1 cellular context compared by ENCODE assay signal in the genomic region with DNA sequence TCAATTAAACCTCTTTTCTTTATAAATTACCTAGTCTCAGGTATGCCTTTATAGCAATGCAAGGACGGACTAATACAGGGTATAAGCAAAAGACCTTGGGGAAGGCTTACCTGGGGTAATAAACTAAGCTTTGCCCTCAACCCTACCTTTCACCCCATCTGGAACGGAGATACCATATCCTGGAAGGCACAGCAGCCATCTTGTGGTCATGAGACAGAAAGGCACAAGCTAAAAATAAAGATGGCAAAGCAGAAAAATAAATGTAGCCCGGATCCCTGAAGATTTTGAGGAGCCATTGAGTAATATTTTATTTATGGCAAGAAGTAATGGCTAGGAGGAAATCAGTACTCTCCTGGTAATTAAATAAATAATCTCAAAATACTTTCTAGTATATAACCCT.
TF ChIP-seq lines count a peak whose summit lies in the region.

No MANE protein-coding gene starts in this region.

TF ChIP-seq in HCT116, 20 proteins besides CTCF, POLR2A, EP300 and RAD21:
- TF ChIP-seq TCF7L2 (IDR thresholded peaks at IDR 0.05; ENCODE audit: borderline replicate concordance, extremely low read depth, insufficient read depth, insufficient read length) (no peak), YY1 (IDR thresholded peaks at IDR 0.05; ENCODE audit: extremely low read depth, insufficient replicate concordance, low read depth, low read length) (peak; percentile 65), SRF (IDR thresholded peaks at IDR 0.05; ENCODE audit: low read depth) (no peak), CBX3 (IDR thresholded peaks at IDR 0.05; ENCODE audit: low read depth) (0 out of 2 replicates have a peak, but pooled peaks have one; percentile 35)
- TF ChIP-seq, protein P1, sequence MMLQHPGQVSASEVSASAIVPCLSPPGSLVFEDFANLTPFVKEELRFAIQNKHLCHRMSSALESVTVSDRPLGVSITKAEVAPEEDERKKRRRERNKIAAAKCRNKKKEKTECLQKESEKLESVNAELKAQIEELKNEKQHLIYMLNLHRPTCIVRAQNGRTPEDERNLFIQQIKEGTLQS (IDR thresholded peaks at IDR 0.05) = no peak
